Comparison of ENCODE assay signal across 8 cellular contexts in genomic region chr17:13871261-13871660, GRCh38.
"Had no signal": no experiment of that assay in that cellular context is flagged by ENCODE, and none has a peak within 500 bp of the region (broad histone marks: within the 10 kb centered on the region; RNA-seq: fewer than 3 reads in every experiment).

No MANE protein-coding gene starts in this region.

- FAIRE-seq: G401.6, GM12878, GM12891, GM12892, GM18507, GM19239 had no signal

- DNase-seq: GDM1, GF-D8 had no signal

- H3K4me3 ChIP-seq: GM12878 had no signal

- ATAC-seq: GM12878 had no signal
